1 cellular context compared by ENCODE assay signal in the genomic region with DNA sequence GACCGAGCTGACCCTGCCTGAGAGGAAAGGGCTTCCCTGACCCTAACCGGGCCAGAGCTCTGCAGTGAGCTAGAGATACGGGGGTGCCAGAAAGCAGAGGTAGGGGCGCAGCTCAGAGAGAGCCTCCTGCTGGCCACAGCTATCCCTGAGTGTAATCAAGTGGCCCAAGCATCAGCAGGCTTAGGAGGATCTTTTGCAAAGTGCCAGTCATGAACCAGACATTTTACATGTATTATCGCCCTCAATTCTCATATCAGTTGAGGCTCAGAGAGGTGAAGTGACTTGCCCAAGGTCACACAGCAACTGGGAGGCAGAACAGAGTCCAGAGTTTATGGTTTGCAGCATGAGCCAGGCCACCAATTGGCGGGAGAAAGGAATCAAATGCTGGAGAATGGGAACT.
TF ChIP-seq lines count a peak whose summit lies in the region.

No MANE protein-coding gene starts in this region.

TF ChIP-seq in GM12878, 131 proteins besides CTCF, POLR2A, EP300 and RAD21:
- TF ChIP-seq YY1 (IDR thresholded peaks at IDR 0.05; ENCODE audit: low read depth, low read length) (no peak), SMARCA5 (IDR thresholded peaks at IDR 0.05) (peak; percentile 76; the same call in 1 of the 2 replicates)
- TF ChIP-seq, protein P1, sequence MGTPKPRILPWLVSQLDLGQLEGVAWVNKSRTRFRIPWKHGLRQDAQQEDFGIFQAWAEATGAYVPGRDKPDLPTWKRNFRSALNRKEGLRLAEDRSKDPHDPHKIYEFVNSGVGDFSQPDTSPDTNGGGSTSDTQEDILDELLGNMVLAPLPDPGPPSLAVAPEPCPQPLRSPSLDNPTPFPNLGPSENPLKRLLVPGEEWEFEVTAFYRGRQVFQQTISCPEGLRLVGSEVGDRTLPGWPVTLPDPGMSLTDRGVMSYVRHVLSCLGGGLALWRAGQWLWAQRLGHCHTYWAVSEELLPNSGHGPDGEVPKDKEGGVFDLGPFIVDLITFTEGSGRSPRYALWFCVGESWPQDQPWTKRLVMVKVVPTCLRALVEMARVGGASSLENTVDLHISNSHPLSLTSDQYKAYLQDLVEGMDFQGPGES (IDR thresholded peaks at IDR 0.05), result no peak
